In the genomic region with DNA sequence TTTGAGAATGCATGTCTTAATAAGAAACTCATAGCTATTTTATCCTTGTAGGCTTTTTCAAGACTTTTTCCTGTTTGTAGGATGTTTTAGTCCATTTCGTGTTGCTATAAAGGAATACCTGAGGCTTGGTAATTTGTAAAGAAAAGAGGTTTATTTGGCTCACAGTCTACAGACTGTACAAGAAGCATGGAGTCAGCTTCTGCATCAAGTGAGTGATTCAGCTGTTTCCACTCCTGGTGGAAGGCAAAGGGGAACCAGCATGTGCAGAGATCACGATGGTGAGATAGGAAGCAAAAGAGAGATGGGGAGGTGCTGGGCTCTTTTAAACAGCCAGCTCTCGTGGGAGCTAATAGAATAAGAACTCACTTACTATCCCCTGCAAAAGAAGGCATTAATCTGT, we compare ENCODE assay signal across 1 cellular context.
TF ChIP-seq lines count a peak whose summit lies in the region.

No MANE protein-coding gene starts in this region.

TF ChIP-seq in A549, 52 proteins besides CTCF, POLR2A, EP300 and RAD21 (continued from another document):
- TF ChIP-seq EHF (CRISPR knock-in tag; IDR thresholded peaks at IDR 0.05) = no peak
- no peak for TF ChIP-seq TP53 (CRISPR knock-in tag; IDR thresholded peaks at IDR 0.05)
- no peak for TF ChIP-seq FOSL2 (IDR thresholded peaks at IDR 0.05)
- no peak for TF ChIP-seq FOSL2 (CRISPR knock-in tag; IDR thresholded peaks at IDR 0.05)
- TF ChIP-seq HEYL (CRISPR knock-in tag; IDR thresholded peaks at IDR 0.05) = no peak
- TF ChIP-seq GATA3 (IDR thresholded peaks at IDR 0.05; ENCODE audit: borderline replicate concordance) = no peak
- no peak for TF ChIP-seq MAZ (IDR thresholded peaks at IDR 0.05; ENCODE audit: borderline replicate concordance, low read depth, low read length)
